Comparison of ENCODE assay signal across 8 cellular contexts in the genomic region with DNA sequence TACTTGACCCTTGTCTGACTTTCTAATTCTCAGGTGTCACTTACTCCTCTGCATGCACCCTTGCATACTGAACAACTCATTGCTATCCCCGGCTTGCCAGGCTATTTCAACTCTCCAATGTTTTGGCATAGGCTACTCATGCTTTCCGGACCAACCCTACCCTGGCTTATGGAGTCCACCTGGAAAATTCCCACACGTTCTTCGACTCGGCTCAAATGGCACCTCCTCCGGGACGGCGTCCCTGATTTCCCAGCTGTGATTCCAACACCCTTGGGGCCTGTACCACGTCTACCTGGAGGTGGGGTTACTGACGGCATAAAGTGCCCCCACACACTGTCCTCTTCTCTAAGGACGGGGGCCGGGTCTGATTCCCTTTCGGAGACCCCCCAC. TPM values are rescaled to one million over a fixed set of nuclear protein-coding genes. Genes with fewer than 3 reads are reported as not detected.
DNase-seq lines count a peak whose midpoint lies in the region; ATAC-seq and TF ChIP-seq lines count a peak whose summit lies in the region.

No MANE protein-coding gene starts in this region.

- H3K4me1 ChIP-seq in sigmoid colon = peaks cover 0 to 30% (median 20%) of the 10 kb centered on the region in 4 donors

- H3K4me3 Mint-ChIP-seq in activated CD4-positive, alpha-beta T cell treated with anti-CD3 and anti-CD28 coated beads, Interleukin-2, amount 10 ng/mL, durations not matched to agents 7 days and 5 days = peak overlapping the region; percentile 97

- CTCF ChIA-PET in activated CD4-positive, alpha-beta T cell treated with anti-CD3 and anti-CD28 coated beads, Interleukin-2, amount 10 ng/mL, durations not matched to agents 7 days and 5 days (lab: Charles Lee) = interaction anchor here (1.4 kb wide), 1 partner anchor 9 kb away, joined by 3 read pairs; no protein-coding TSS in a partner anchor

- peak overlapping the region; percentile 87 for H3K27ac Mint-ChIP-seq in activated CD4-positive, alpha-beta T cell treated with anti-CD3 and anti-CD28 coated beads, Interleukin-2, amount 10 ng/mL, durations not matched to agents 7 days and 5 days

- H3K27me3 ChIP-seq in sigmoid colon = no peaks in the 10 kb centered on the region

- TF ChIP-seq EP300 in sigmoid colon (IDR thresholded peaks at IDR 0.05) = no peak

- peaks cover 2% of the 10 kb centered on the region for H3K9me3 Mint-ChIP-seq in activated CD4-positive, alpha-beta T cell treated with anti-CD3 and anti-CD28 coated beads, Interleukin-2, amount 10 ng/mL, durations not matched to agents 7 days and 5 days

- no peaks in the 10 kb centered on the region for H3K27me3 Mint-ChIP-seq in activated CD4-positive, alpha-beta T cell treated with anti-CD3 and anti-CD28 coated beads, Interleukin-2, amount 10 ng/mL, durations not matched to agents 7 days and 5 days

- WGBS in sigmoid colon, 2 donors = 1 to 2% methylated on average over 13 of the region's 13 CpGs

- POLR2A ChIA-PET in activated CD4-positive, alpha-beta T cell treated with anti-CD3 and anti-CD28 coated beads, Interleukin-2, amount 10 ng/mL, durations not matched to agents 7 days and 5 days (lab: Charles Lee) = interaction anchor here (0.9 kb wide), 1 partner anchor 112 kb away, joined by 3 read pairs; no protein-coding TSS in a partner anchor

- peaks cover 0 to 39% (median 2%) of the 10 kb centered on the region in 4 donors for H3K36me3 ChIP-seq in sigmoid colon

- TF ChIP-seq CTCF in GM12864 (IDR thresholded peaks at IDR 0.05; ENCODE audit: low read depth, low read length, missing control alignments) (no peak), sigmoid colon (IDR thresholded peaks at IDR 0.05) (no peak)

- peak; percentile 8 for ATAC-seq in HG03039 (IDR thresholded peaks at IDR 0.05; ENCODE audit: unreplicated experiment)
- peak; percentile 39 for ATAC-seq in left ventricle myocardium superior
- ATAC-seq in HG02798 (IDR thresholded peaks at IDR 0.05; ENCODE audit: poor library complexity, unreplicated experiment) = no peak

- no peak for TF ChIP-seq POLR2A in sigmoid colon (IDR thresholded peaks at IDR 0.05)

- H3K27ac ChIP-seq in sigmoid colon = peak overlapping the region; percentile 87 to 93 (median 91)

- H3K4me1 Mint-ChIP-seq in activated CD4-positive, alpha-beta T cell treated with anti-CD3 and anti-CD28 coated beads, Interleukin-2, amount 10 ng/mL, durations not matched to agents 7 days and 5 days = peaks cover 65% of the 10 kb centered on the region

- peak overlapping the region; percentile 94 for H3K4me3 ChIP-seq in GM12864 (ENCODE audit: low read depth, low read length)
- peak overlapping the region; percentile 68 to 97 (median 88) for H3K4me3 ChIP-seq in sigmoid colon

- H3K36me3 Mint-ChIP-seq in activated CD4-positive, alpha-beta T cell treated with anti-CD3 and anti-CD28 coated beads, Interleukin-2, amount 10 ng/mL, durations not matched to agents 7 days and 5 days (ENCODE audit: low read depth) = peaks cover 45% of the 10 kb centered on the region

- intact Hi-C loops in left ventricle myocardium superior (cut with micrococcal nuclease) = loop anchor here (2.0 kb wide), 1 partner anchor 42 kb away; no protein-coding TSS in a partner anchor
- intact Hi-C loops in sigmoid colon (cut with DNase I) = loop anchor here (1.0 to 5.0 kb wide), 2 partner anchors 47 to 105 kb away; partner anchors contain the start of gene WDR81

- no peaks in the 10 kb centered on the region for H3K9me3 ChIP-seq in sigmoid colon

- DNase-seq in GM12864 (ENCODE audit: low read depth) (no peak), left ventricle myocardium superior (no peak), sigmoid colon (peak; percentile 69), SKM-1 treated with dmso at 0.1 percent for 144 hours (lab: John Stamatoyannopoulos, UW; ENCODE audit: unreplicated experiment) (no peak), NCI-H1417 (lab: John Stamatoyannopoulos, UW) (no peak)
- no peak for DNase-seq in activated CD4-positive, alpha-beta T cell treated with anti-CD3 and anti-CD28 coated beads, Interleukin-2, amount 10 ng/mL, durations not matched to agents 7 days and 5 days

RNA-seq across cellular contexts. Expression of gene SMYD4, which starts 0.5 kb away (rescaled TPM):
- total RNA-seq in activated CD4-positive, alpha-beta T cell treated with anti-CD3 and anti-CD28 coated beads, Interleukin-2, amount 10 ng/mL, durations not matched to agents 7 days and 5 days = 10 to 100 TPM; 37.3 to 38.1 TPM
- total RNA-seq in left ventricle myocardium superior (6.9 TPM), sigmoid colon (10 to 100 TPM; 14.3 to 19.1 (median 17.1) TPM)
- polyA plus RNA-seq in sigmoid colon = 1 to 10 TPM; 2.4 to 8.8 (median 2.5) TPM

RNA-seq across cellular contexts. Expression of gene RPA1, which starts 0.6 kb away (rescaled TPM):
- 100 to 1,000 TPM; 288 to 292 TPM for total RNA-seq in activated CD4-positive, alpha-beta T cell treated with anti-CD3 and anti-CD28 coated beads, Interleukin-2, amount 10 ng/mL, durations not matched to agents 7 days and 5 days
- total RNA-seq in left ventricle myocardium superior = 46.0 TPM
- 10 to 100 TPM; 27.8 to 46.8 (median 31.1) TPM for total RNA-seq in sigmoid colon
- polyA plus RNA-seq in sigmoid colon = 10 to 100 TPM; 16.2 to 35.2 (median 27.6) TPM
